9 cellular contexts compared by ENCODE assay signal in genomic region chr3:16516695-16517481, GRCh38. TPM values are rescaled to one million over a fixed set of nuclear protein-coding genes. Genes with fewer than 3 reads are reported as not detected.
DNase-seq lines count a peak whose midpoint lies in the region; ATAC-seq, FAIRE-seq and TF ChIP-seq lines count a peak whose summit lies in the region.
"Had no signal": no experiment of that assay in that cellular context is flagged by ENCODE, and none has a peak within 500 bp of the region (broad histone marks: within the 10 kb centered on the region; RNA-seq: fewer than 3 reads in every experiment).

No MANE protein-coding gene starts in this region.

- H4K20me1 ChIP-seq in GM12878 (ENCODE audit: control insufficient read depth, insufficient read depth): no peaks in the 10 kb centered on the region

- CTCF ChIA-PET in CD8-positive, alpha-beta memory T cell (lab: Charles Lee): interaction anchor here (0.6 to 2.2 kb wide), 9 partner anchors 12 to 249 kb away, joined by 3 to 10 read pairs (median 4); no protein-coding TSS in a partner anchor
- CTCF ChIA-PET in GM12878 (lab: Yijun Ruan, JAX): interaction anchor here (0.6 to 2.7 kb wide), 21 partner anchors 9 to 971 kb away, joined by 3 to 16 read pairs (median 4); no protein-coding TSS in a partner anchor

- H3K27ac ChIP-seq in CD8-positive, alpha-beta memory T cell (ENCODE audit: low read depth, low read length): no peak overlapping the region
- H3K27ac ChIP-seq in GM12878 (ENCODE audit: control insufficient read depth, insufficient read depth): peak overlapping the region; percentile 92
- H3K27ac ChIP-seq: neutrophil had no signal

- H3K9ac ChIP-seq in GM12878 (ENCODE audit: control insufficient read depth, insufficient read depth, low read length): peak overlapping the region; percentile 99

- H3K4me1 Mint-ChIP-seq in CD8-positive, alpha-beta memory T cell: peaks cover 52 to 75% (median 67%) of the 10 kb centered on the region in 3 donors

- SMC1A ChIA-PET in GM12878 (lab: Charles Lee; ENCODE audit: uncharacterized antibody, unreplicated experiment): interaction anchor here (0.8 to 25.8 kb wide), 29 partner anchors 9 to 252 kb away, joined by 3 to 295 read pairs (median 6); partner anchors contain the start of genes DPH3 and OXNAD1

- H3K9me3 Mint-ChIP-seq in CD8-positive, alpha-beta memory T cell: no peaks in the 10 kb centered on the region

- ATAC-seq in GM12878: peak; percentile 24
- ATAC-seq in GM21576 (IDR thresholded peaks at IDR 0.05; ENCODE audit: unreplicated experiment): no peak

- peak overlapping the region; percentile 45 for H2AFZ ChIP-seq in GM12878 (ENCODE audit: control insufficient read depth, low read depth, low read length)

- DNase-seq in CD8-positive, alpha-beta memory T cell: peak in 2 of 5 donors; percentile 11 to 59
- DNase-seq in NCI-H2081 (lab: John Stamatoyannopoulos, UW) (peak; percentile 75 to 89), GM12878 (ENCODE audit: low read depth, low spot score) (no peak), kidney tubule cell (ENCODE audit: low spot score) (peak; percentile 57), cerebellar nuclear complex (lab: John Stamatoyannopoulos, UW) (no peak)
- no peak for DNase-seq in stimulated activated naive CD4-positive, alpha-beta T cell (lab: John Stamatoyannopoulos, UW)

- no peaks in the 10 kb centered on the region for H3K36me3 ChIP-seq in CD8-positive, alpha-beta memory T cell (ENCODE audit: insufficient read depth, low read length)
- no peaks in the 10 kb centered on the region for H3K36me3 ChIP-seq in GM12878 (ENCODE audit: control insufficient read depth in 2 of 2, insufficient read depth in 2 of 2, low read length in 1 of 2)
- H3K36me3 ChIP-seq: neutrophil had no signal

- in situ Hi-C loops in GM12878 (cut with MboI): loop anchor here (5.0 to 25.0 kb wide), 3 partner anchors 145 to 1228 kb away; partner anchors contain the start of gene TBC1D5

- peak; percentile 22 to 25; a peak in 2 of 4 replicates for TF ChIP-seq EP300 in GM12878 (IDR thresholded peaks at IDR 0.05; ENCODE audit: borderline replicate concordance in 1 of 2, control insufficient read depth in 1 of 2, low read depth in 2 of 2, low read length in 2 of 2)

- peaks cover 40% of the 10 kb centered on the region for H3K4me1 ChIP-seq in CD8-positive, alpha-beta memory T cell (ENCODE audit: insufficient read depth, low read length)
- H3K4me1 ChIP-seq in GM12878 (ENCODE audit: control insufficient read depth, insufficient read depth, low read length): peaks cover 52% of the 10 kb centered on the region

- peak overlapping the region; percentile 62 to 98 (median 80) for H3K4me3 Mint-ChIP-seq in CD8-positive, alpha-beta memory T cell

- TF ChIP-seq CTCF in GM12878 (IDR thresholded peaks at IDR 0.05 in 2 of 3, conservative IDR thresholded peaks at IDR 0.05 in 1 of 3; ENCODE audit: control insufficient read depth in 2 of 3, extremely low read depth in 1 of 3, insufficient read depth in 1 of 3, low read depth in 3 of 3, low read length in 3 of 3): peak in 1 of 3 experiments; percentile 16; a peak in 1 of 6 replicates

- peaks cover 52% of the 10 kb centered on the region for H3K79me2 ChIP-seq in GM12878 (ENCODE audit: control insufficient read depth, insufficient read depth, low read length)

- H3K27me3 ChIP-seq in CD8-positive, alpha-beta memory T cell (ENCODE audit: insufficient read depth, low read length, poor library complexity, severe bottlenecking): no peaks in the 10 kb centered on the region
- no peaks in the 10 kb centered on the region for H3K27me3 ChIP-seq in GM12878 (replicated peaks in 1 of 2; ENCODE audit: control insufficient read depth in 2 of 2, insufficient read depth in 2 of 2, low read length in 1 of 2)

- no peak for FAIRE-seq in GM12878 (lab: Jason Lieb, UNC)

- BruUV-seq in GM12878 (replicated peaks; lab: Mats Ljungman, UMichigan): no TSS peak

- intact Hi-C loops in GM12878 (cut with micrococcal nuclease; ENCODE audit: unreplicated experiment): loop anchor here (1.0 to 10.0 kb wide), 4 partner anchors 33 to 1228 kb away; partner anchors contain the start of gene TBC1D5

- TF ChIP-seq POLR2A in GM19193 (IDR thresholded peaks at IDR 0.05; ENCODE audit: extremely low read depth, insufficient read depth, insufficient read length): peak; percentile 46
- peak; percentile 40; the same call in 1 of the 2 replicates for TF ChIP-seq POLR2A in GM12878 (IDR thresholded peaks at IDR 0.05; ENCODE audit: low read depth, low read length)

- no peaks in the 10 kb centered on the region for H3K27me3 Mint-ChIP-seq in CD8-positive, alpha-beta memory T cell

- H3K4me2 ChIP-seq in GM12878 (ENCODE audit: control insufficient read depth, insufficient read depth): peak overlapping the region; percentile 84

- TF ChIP-seq RAD21 in GM12878 (IDR thresholded peaks at IDR 0.05; ENCODE audit: insufficient read depth, low read depth, low read length): no peak

- RAD21 ChIA-PET in GM12878 (lab: Charles Lee; ENCODE audit: unreplicated experiment): interaction anchor here (0.7 to 4.0 kb wide), 30 partner anchors 8 to 252 kb away, joined by 3 to 42 read pairs (median 6); partner anchors contain the start of genes DPH3 and OXNAD1

- H3K27ac Mint-ChIP-seq in CD8-positive, alpha-beta memory T cell: peak overlapping the region; percentile 85 to 97 (median 94)

- H3K9me3 ChIP-seq in CD8-positive, alpha-beta memory T cell (ENCODE audit: low read length): no peaks in the 10 kb centered on the region
- peaks cover 10% of the 10 kb centered on the region; the same call in 2 of the 3 replicates for H3K9me3 ChIP-seq in GM12878 (replicated peaks; ENCODE audit: control insufficient read depth, insufficient read depth, low read length)
- H3K9me3 ChIP-seq: neutrophil had no signal

- no peak overlapping the region for H3K4me3 ChIP-seq in CD8-positive, alpha-beta memory T cell (ENCODE audit: low read length)
- peak overlapping the region; percentile 86 for H3K4me3 ChIP-seq in GM12878

- WGBS in GM12878 (ENCODE audit: insufficient coverage, insufficient replicate concordance, low lambda C conversion rate, missing lambda C conversion rate): 17% methylated on average over 6 of the region's 6 CpGs

- peaks cover 0 to 14% (median 0%) of the 10 kb centered on the region in 3 donors for H3K36me3 Mint-ChIP-seq in CD8-positive, alpha-beta memory T cell

- POLR2A ChIA-PET in CD8-positive, alpha-beta memory T cell (lab: Charles Lee): interaction anchor here (1.1 to 1.2 kb wide), 2 partner anchors 178 to 230 kb away, joined by 3 to 4 read pairs; no protein-coding TSS in a partner anchor
- POLR2A ChIA-PET in GM12878 (lab: Charles Lee): interaction anchor here (0.5 to 8.7 kb wide), 21 partner anchors 9 to 253 kb away, joined by 3 to 66 read pairs (median 5); partner anchors contain the start of gene DPH3

TF ChIP-seq in GM12878, 131 proteins besides CTCF, POLR2A, EP300 and RAD21 (continues in another document):
- no peak for TF ChIP-seq PRDM15 (CRISPR knock-in tag; IDR thresholded peaks at IDR 0.05)
- TF ChIP-seq NR2C1 (IDR thresholded peaks at IDR 0.05): no peak

RNA-seq across cellular contexts. Expression of gene RFTN1, which starts 3.4 kb away (rescaled TPM):
- total RNA-seq in CD8-positive, alpha-beta memory T cell: 100 to 1,000 TPM; 125 to 126 TPM
- polyA plus RNA-seq in CD8-positive, alpha-beta memory T cell: 87.4 TPM
- total RNA-seq in GM12878 (2013; cell fraction: nucleolus; rRNA removed): 377 and 379 TPM in 2 replicates
- 154 and 163 TPM in 2 replicates for total RNA-seq in GM12878 (2014; rRNA removed)
- total RNA-seq in GM12878 (2014; rRNA removed; fragmentation: Illumina TruSeq; extraction: Trizol): 145 TPM in 2 replicates
- 166 and 176 TPM in 2 replicates for total RNA-seq in GM12878 (2021)
- 68.5 TPM for polyA plus RNA-seq in GM12878 (2011; ENCODE audit: low read depth)
- 171 and 213 TPM in 2 replicates for polyA plus RNA-seq in GM12878 (2011; rRNA removed)
- polyA plus RNA-seq in GM12878 (2011; cell fraction: cytosol; rRNA removed): 284 and 352 TPM in 2 replicates
- polyA plus RNA-seq in GM12878 (2011; cell fraction: nucleus; rRNA removed): 306 TPM in 2 replicates
- 90.4 and 119 TPM in 2 replicates for polyA plus RNA-seq in GM12878 (2012)
- polyA plus RNA-seq in GM12878 (2014; fragmentation: Illumina TruSeq; extraction: Trizol): 146 and 170 TPM in 2 replicates
- polyA plus RNA-seq in GM12878 (2014; fragmentation: Nextera tagmentation; extraction: Ambion mirVana): 10 to 100 TPM; 20.6 to 38.9 TPM
- 143 and 149 TPM in 2 replicates for polyA plus RNA-seq in GM12878 (2014; rRNA removed)
- 10 to 100 TPM; 46.3 to 61.9 TPM for polyA plus RNA-seq in GM12878 (2016; fragmentation: Nextera tagmentation; extraction: Ambion mirVana)
- polyA minus RNA-seq in GM12878 (2011; rRNA and poly(A)+ RNA removed): 198 and 256 TPM in 2 replicates
- polyA minus RNA-seq in GM12878 (2011; cell fraction: cytosol; rRNA and poly(A)+ RNA removed): 85.5 and 87.8 TPM in 2 replicates
- 129 and 203 TPM in 2 replicates for polyA minus RNA-seq in GM12878 (2011; cell fraction: nucleus; rRNA and poly(A)+ RNA removed)

Comparison
In these comparisons a context has a peak if more than half of its experiments do, and no peak if none do; other contexts are left out.
1. DNase-seq: peak in NCI-H2081 (2 of 2) and kidney tubule cell (single experiment); none in GM12878 (single experiment), stimulated activated naive CD4-positive, alpha-beta T cell (0 of 6) and cerebellar nuclear complex (0 of 2).